Comparison of ENCODE assay signal across 9 cellular contexts in the genomic region with DNA sequence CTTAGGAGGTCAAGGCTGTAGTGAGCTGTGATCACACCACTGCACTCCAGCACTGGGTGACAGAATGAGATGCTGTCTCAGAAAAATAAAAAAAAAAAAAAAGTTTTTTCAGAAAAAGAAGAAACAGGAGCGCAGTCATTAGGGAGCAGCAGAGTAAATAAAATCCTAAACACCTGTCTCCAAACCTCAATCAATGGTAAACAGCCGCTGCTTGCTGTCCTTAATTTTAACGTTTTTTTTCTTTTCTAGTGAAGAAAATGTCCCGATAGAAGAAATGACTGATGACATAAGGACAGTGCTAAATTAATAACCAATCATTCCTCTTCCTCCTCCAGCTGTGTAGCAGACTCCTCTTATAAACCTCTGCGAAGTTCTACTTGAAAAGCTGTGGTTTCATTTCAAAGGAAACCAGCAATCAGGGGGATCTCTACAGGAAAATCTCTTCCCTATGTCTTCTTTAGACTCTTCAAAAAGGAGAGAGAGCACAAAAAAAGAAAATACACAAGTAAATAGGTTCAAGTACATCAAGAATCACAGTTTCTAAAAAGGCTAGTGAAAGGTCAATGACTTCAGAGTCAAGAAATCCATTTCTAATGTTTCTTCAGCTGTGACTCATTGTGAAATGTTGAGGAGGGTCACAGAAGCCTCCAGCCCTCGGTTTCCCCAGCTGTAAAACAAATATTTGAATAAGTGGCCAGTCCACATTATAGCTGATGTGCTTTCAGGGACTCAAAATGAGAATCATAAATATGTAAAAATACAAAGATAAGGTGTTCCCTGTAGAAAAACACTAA.
"Had no signal": no experiment of that assay in that cellular context is flagged by ENCODE, and none has a peak within 500 bp of the region (broad histone marks: within the 10 kb centered on the region; RNA-seq: fewer than 3 reads in every experiment).

No MANE protein-coding gene starts in this region.

- DNase-seq: activated CD4-positive, alpha-beta memory T cell treated with anti-CD3 and anti-CD28 coated beads, Interleukin-2, amount 10 ng/mL, durations not matched to agents 7 days and 5 days; dermis blood vessel endothelial cell; immature natural killer cell; mucosa of descending colon; T-helper 9 cell had no signal

- H3K36me3 Mint-ChIP-seq: immature natural killer cell; natural killer cell treated with Interleukin-12 subunit alpha and Interleukin-12 subunit beta and Interleukin-15 and Interleukin-18, amount 100 ng/mL, for 72 hours had no signal

- H3K9me3 Mint-ChIP-seq: activated CD4-positive, alpha-beta memory T cell treated with anti-CD3 and anti-CD28 coated beads, Interleukin-2, amount 10 ng/mL, durations not matched to agents 7 days and 5 days; natural killer cell treated with Interleukin-12 subunit alpha and Interleukin-12 subunit beta and Interleukin-15 and Interleukin-18, amount 100 ng/mL, for 72 hours had no signal

- H3K27ac Mint-ChIP-seq: activated CD4-positive, alpha-beta memory T cell treated with anti-CD3 and anti-CD28 coated beads, Interleukin-2, amount 10 ng/mL, durations not matched to agents 7 days and 5 days; immature natural killer cell; natural killer cell treated with Interleukin-12 subunit alpha and Interleukin-12 subunit beta and Interleukin-15 and Interleukin-18, amount 100 ng/mL, for 72 hours had no signal

- H3K4me1 Mint-ChIP-seq: activated CD4-positive, alpha-beta memory T cell treated with anti-CD3 and anti-CD28 coated beads, Interleukin-2, amount 10 ng/mL, durations not matched to agents 7 days and 5 days; immature natural killer cell had no signal

- ATAC-seq: mucosa of descending colon; natural killer cell treated with Interleukin-12 subunit alpha and Interleukin-12 subunit beta and Interleukin-15 and Interleukin-18, amount 100 ng/mL, for 72 hours had no signal

- H3K4me3 Mint-ChIP-seq: activated CD4-positive, alpha-beta memory T cell treated with anti-CD3 and anti-CD28 coated beads, Interleukin-2, amount 10 ng/mL, durations not matched to agents 7 days and 5 days; immature natural killer cell; natural killer cell treated with Interleukin-12 subunit alpha and Interleukin-12 subunit beta and Interleukin-15 and Interleukin-18, amount 100 ng/mL, for 72 hours had no signal

- H3K36me3 ChIP-seq: ascending aorta, vagina had no signal

- H3K27me3 ChIP-seq: ascending aorta, vagina had no signal

- H3K27ac ChIP-seq: ascending aorta, vagina had no signal

- H3K9me3 ChIP-seq: ascending aorta, mucosa of descending colon, vagina had no signal

- H3K4me1 ChIP-seq: ascending aorta, vagina had no signal

- H3K4me3 ChIP-seq: ascending aorta, lung, mucosa of descending colon, vagina had no signal
